7 cellular contexts compared by ENCODE assay signal in genomic region chr16:83224642-83225041, GRCh38.
"Had no signal": no experiment of that assay in that cellular context is flagged by ENCODE, and none has a peak within 500 bp of the region (broad histone marks: within the 10 kb centered on the region; RNA-seq: fewer than 3 reads in every experiment).

No MANE protein-coding gene starts in this region.

- DNase-seq: GM23248, GOT3, H7, HFFc6, IMR-90 had no signal

- ATAC-seq: HCT116 had no signal

- H3K36me3 ChIP-seq: HAP-1 had no signal

- H3K27ac ChIP-seq: GM23248 had no signal

- H3K4me3 ChIP-seq: GM23248, HAP-1 had no signal

- H3K4me1 ChIP-seq: HAP-1 had no signal

- H3K9me3 ChIP-seq: HAP-1 had no signal
